Comparison of ENCODE assay signal across 12 cellular contexts in genomic region chr15:85837011-85837433, GRCh38. TPM values are rescaled to one million over a fixed set of nuclear protein-coding genes. Genes with fewer than 3 reads are reported as not detected.
DNase-seq lines count a peak whose midpoint lies in the region; ATAC-seq and TF ChIP-seq lines count a peak whose summit lies in the region.
"Had no signal": no experiment of that assay in that cellular context is flagged by ENCODE, and none has a peak within 500 bp of the region (broad histone marks: within the 10 kb centered on the region; RNA-seq: fewer than 3 reads in every experiment).

No MANE protein-coding gene starts in this region.

- no TSS peak for BruUV-seq in Panc1 (replicated peaks; lab: Mats Ljungman, UMichigan)

- no peak overlapping the region for H3K4me3 ChIP-seq in Panc1 (ENCODE audit: low read depth in 2 of 2, low read length in 2 of 2)
- no peak overlapping the region for H3K4me3 ChIP-seq in naive thymus-derived CD4-positive, alpha-beta T cell (ENCODE audit: low read length)
- H3K4me3 ChIP-seq: thoracic aorta had no signal

- DNase-seq in NCI-H146 (lab: John Stamatoyannopoulos, UW) (peak; percentile 20), NCI-H146 treated with DMSO at 0.1 percent for 48 hours (lab: John Stamatoyannopoulos, UW; ENCODE audit: unreplicated experiment) (no peak), Panc1 (ENCODE audit: low read depth, low spot score) (peak; percentile 38), renal cortical epithelial cell (ENCODE audit: low read depth) (peak; percentile 51)
- DNase-seq in naive thymus-derived CD4-positive, alpha-beta T cell: no peak
- no peak for DNase-seq in stimulated activated CD4-positive, alpha-beta T cell treated with anti-CD3 and anti-CD28 coated beads, Interleukin-2, amount 100 ng/mL, for 48 hours
- DNase-seq: activated naive CD8-positive, alpha-beta T cell treated with anti-CD3 and anti-CD28 coated beads for 36 hours; NCI-H1105; T-helper 2 cell had no signal

- POLR2A ChIA-PET in Panc1 (lab: Charles Lee): interaction anchor here (1.0 kb wide), 1 partner anchor 15 kb away, joined by 3 read pairs; no protein-coding TSS in a partner anchor
- POLR2A ChIA-PET in naive thymus-derived CD4-positive, alpha-beta T cell (lab: Charles Lee): no interaction called here

- H3K27me3 ChIP-seq in Panc1 (ENCODE audit: control insufficient read depth, insufficient read depth, low read length): no peaks in the 10 kb centered on the region
- no peaks in the 10 kb centered on the region for H3K27me3 ChIP-seq in naive thymus-derived CD4-positive, alpha-beta T cell (ENCODE audit: control insufficient read depth in 2 of 2, insufficient read depth in 2 of 2, low read length in 2 of 2)

- peaks cover 8% of the 10 kb centered on the region for H3K4me1 ChIP-seq in Panc1 (ENCODE audit: control insufficient read depth, insufficient read depth, low read length)
- peaks cover 0 to 3% of the 10 kb centered on the region in 2 donors for H3K4me1 ChIP-seq in naive thymus-derived CD4-positive, alpha-beta T cell (ENCODE audit: control insufficient read depth in 2 of 2, insufficient read depth in 2 of 2, low read length in 2 of 2)

- H3K9me3 Mint-ChIP-seq in naive thymus-derived CD4-positive, alpha-beta T cell: no peaks in the 10 kb centered on the region
- H3K9me3 Mint-ChIP-seq: activated naive CD8-positive, alpha-beta T cell treated with anti-CD3 and anti-CD28 coated beads for 36 hours had no signal

- H3K4me3 Mint-ChIP-seq in naive thymus-derived CD4-positive, alpha-beta T cell: no peak overlapping the region
- H3K4me3 Mint-ChIP-seq: activated naive CD8-positive, alpha-beta T cell treated with anti-CD3 and anti-CD28 coated beads for 36 hours had no signal

- no peak overlapping the region for H3K27ac ChIP-seq in Panc1 (ENCODE audit: low read length)
- H3K27ac ChIP-seq in naive thymus-derived CD4-positive, alpha-beta T cell (ENCODE audit: low read depth, low read length): no peak overlapping the region
- H3K27ac ChIP-seq: thoracic aorta had no signal

- peaks cover 0 to 3% (median 0%) of the 10 kb centered on the region in 5 donors for H3K27me3 Mint-ChIP-seq in naive thymus-derived CD4-positive, alpha-beta T cell

- H3K36me3 Mint-ChIP-seq in naive thymus-derived CD4-positive, alpha-beta T cell: no peaks in the 10 kb centered on the region
- H3K36me3 Mint-ChIP-seq: activated naive CD8-positive, alpha-beta T cell treated with anti-CD3 and anti-CD28 coated beads for 36 hours had no signal

- H3K4me1 Mint-ChIP-seq in naive thymus-derived CD4-positive, alpha-beta T cell: peaks cover 2 to 9% (median 6%) of the 10 kb centered on the region in 7 donors

- ATAC-seq in Panc1 (peak; percentile 83), esophagus mucosa (peak; percentile 58), GM21423 (IDR thresholded peaks at IDR 0.05; ENCODE audit: unreplicated experiment) (no peak)
- no peak for ATAC-seq in naive thymus-derived CD4-positive, alpha-beta T cell

- no peak overlapping the region for H3K27ac Mint-ChIP-seq in naive thymus-derived CD4-positive, alpha-beta T cell
- H3K27ac Mint-ChIP-seq: activated naive CD8-positive, alpha-beta T cell treated with anti-CD3 and anti-CD28 coated beads for 36 hours had no signal

- in situ Hi-C loops in Panc1 (cut with HindIII; ENCODE audit: low pct_unique_long_range_greater_than_20kb, low sequenced_read_pairs): no loop called here

- CTCF ChIA-PET in Panc1 (lab: Charles Lee): interaction anchor here (0.5 to 1.4 kb wide), 7 partner anchors 19 to 538 kb away, joined by 3 to 9 read pairs (median 4); no protein-coding TSS in a partner anchor
- CTCF ChIA-PET in naive thymus-derived CD4-positive, alpha-beta T cell (lab: Charles Lee): interaction anchor here (0.6 to 7.3 kb wide), 3 partner anchors 22 to 107 kb away, joined by 3 to 74 read pairs (median 4); no protein-coding TSS in a partner anchor

- no peaks in the 10 kb centered on the region for H3K36me3 ChIP-seq in Panc1 (ENCODE audit: control insufficient read depth, insufficient read depth, low read length)
- no peaks in the 10 kb centered on the region for H3K36me3 ChIP-seq in naive thymus-derived CD4-positive, alpha-beta T cell (ENCODE audit: control insufficient read depth in 2 of 3, insufficient read depth in 3 of 3, low read length in 3 of 3)
- H3K36me3 ChIP-seq: thoracic aorta had no signal

- H3K9me3 ChIP-seq in Panc1 (ENCODE audit: control insufficient read depth, insufficient read depth, low read depth, low read length): no peaks in the 10 kb centered on the region
- H3K9me3 ChIP-seq in naive thymus-derived CD4-positive, alpha-beta T cell (ENCODE audit: control insufficient read depth in 2 of 3, low read length in 3 of 3): no peaks in the 10 kb centered on the region
- H3K9me3 ChIP-seq: thoracic aorta had no signal

- intact Hi-C loops in Panc1 (cut with micrococcal nuclease; ENCODE audit: unreplicated experiment): no loop called here
- intact Hi-C loops in naive thymus-derived CD4-positive, alpha-beta T cell (cut with micrococcal nuclease): loop anchor here in 1 of 2 donors (10.0 kb wide), 1 partner anchor 542 kb away; no protein-coding TSS in a partner anchor

- no peak for TF ChIP-seq CTCF in Panc1 (IDR thresholded peaks at IDR 0.05)

RNA-seq across cellular contexts. Expression of gene KLHL25, which starts 42.3 kb away (rescaled TPM):
- total RNA-seq in Panc1 (2021; ENCODE audit: unreplicated experiment) (7.0 TPM), esophagus mucosa (4.8 TPM), renal cortical epithelial cell (6.2 and 7.1 TPM in 2 replicates)
- 8.4 TPM for polyA plus RNA-seq in Panc1 (2012; ENCODE audit: insufficient read length)
- 10 to 100 TPM in 3 of 5 experiments, 1 to 10 TPM in 2; 5.5 to 13.1 (median 10.6) TPM for total RNA-seq in naive thymus-derived CD4-positive, alpha-beta T cell
- polyA plus RNA-seq in naive thymus-derived CD4-positive, alpha-beta T cell: 1 to 10 TPM; 1.2 to 4.0 TPM

Comparison
In these comparisons a context has a peak if more than half of its experiments do, and no peak if none do; other contexts are left out.
1. DNase-seq: peak in NCI-H146 (single experiment), Panc1 (single experiment) and renal cortical epithelial cell (single experiment); none in NCI-H146 treated with DMSO at 0.1 percent for 48 hours (single experiment), naive thymus-derived CD4-positive, alpha-beta T cell (0 of 9) and stimulated activated CD4-positive, alpha-beta T cell treated with anti-CD3 and anti-CD28 coated beads, Interleukin-2, amount 100 ng/mL, for 48 hours (0 of 2).
2. ATAC-seq: peak in Panc1 (single experiment) and esophagus mucosa (single experiment); none in GM21423 (single experiment) and naive thymus-derived CD4-positive, alpha-beta T cell (single experiment).